8 cellular contexts compared by ENCODE assay signal in the genomic region with DNA sequence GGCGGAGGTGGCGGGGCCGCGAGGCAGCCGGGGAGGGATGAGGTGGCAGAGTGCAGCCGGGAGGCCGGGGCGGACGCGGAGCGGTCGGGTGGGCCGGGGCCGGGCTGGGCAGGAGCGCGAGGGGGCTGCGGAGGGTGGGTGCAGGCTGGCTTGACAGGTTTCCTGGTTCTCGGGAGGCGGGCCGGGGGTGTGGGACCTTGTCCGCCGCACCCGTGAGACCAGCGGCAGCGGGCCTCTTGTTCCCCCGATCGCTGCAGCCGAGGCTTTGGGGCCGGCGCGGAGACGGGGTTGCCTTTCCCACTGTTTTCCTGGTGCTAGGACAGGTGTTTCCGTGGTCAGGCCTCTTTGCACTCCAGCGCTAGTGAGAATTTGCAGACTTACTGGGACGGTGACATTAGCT. TPM values are rescaled to one million over a fixed set of nuclear protein-coding genes. Genes with fewer than 3 reads are reported as not detected.
DNase-seq lines count a peak whose midpoint lies in the region; ATAC-seq and TF ChIP-seq lines count a peak whose summit lies in the region.
"Not testable (repeated sequence)": the region's sequence is repeated elsewhere in the genome, so short reads cannot be mapped to it uniquely, and the experiment has no call there.

No MANE protein-coding gene starts in this region.

- not testable (repeated sequence) for H3K27me3 ChIP-seq in A673 (replicated peaks; ENCODE audit: insufficient read depth, low read depth, low read length, poor library complexity)

- H3K9me3 ChIP-seq in A673 (ENCODE audit: low read depth, low read length, poor library complexity, severe bottlenecking) = not testable (repeated sequence)

- not testable (repeated sequence) for TF ChIP-seq CTCF in A673 (conservative IDR thresholded peaks at IDR 0.05; ENCODE audit: low read depth, low read length); chondrocyte (IDR thresholded peaks at IDR 0.05)

- POLR2A ChIA-PET in A673 (lab: Charles Lee; ENCODE audit: low non-redundant PET) = not testable (repeated sequence)

- not testable (repeated sequence) for H3K4me1 ChIP-seq in A673 (ENCODE audit: insufficient read depth, low read length, poor library complexity, severe bottlenecking)

- not testable (repeated sequence) for H3K36me3 ChIP-seq in A673 (ENCODE audit: insufficient read depth, low read length, poor library complexity, severe bottlenecking)

- H3K4me3 Mint-ChIP-seq in chondrocyte (ENCODE audit: unreplicated experiment) = peak overlapping the region; percentile 79

- H3K4me1 Mint-ChIP-seq in chondrocyte (ENCODE audit: low read depth) = peaks cover 16% of the 10 kb centered on the region

- peak overlapping the region; percentile 65 for H3K27ac ChIP-seq in A673 (ENCODE audit: low read depth, low read length, poor library complexity, severe bottlenecking)

- DNase-seq in A673 (ENCODE audit: low spot score) = peak; percentile 36
- peak; percentile 19 for DNase-seq in NCI-H2171 treated with DMSO at 0.1 percent for 48 hours (lab: John Stamatoyannopoulos, UW)
- peak; percentile 13 to 15 for DNase-seq in activated CD4-positive, alpha-beta T cell treated with anti-CD3 and anti-CD28 coated beads for 4 hours
- not testable (repeated sequence) for DNase-seq in chondrocyte (ENCODE audit: low spot score)
- DNase-seq in iPS-NIHi7 (ENCODE audit: extremely low spot score) = peak; percentile 11
- peak; percentile 15 for DNase-seq in renal cortical epithelial cell (ENCODE audit: low read depth)

- H3K36me3 Mint-ChIP-seq in chondrocyte (ENCODE audit: low read depth) = not testable (repeated sequence)

- peak; percentile 15 for ATAC-seq in GM18868 (IDR thresholded peaks at IDR 0.05; ENCODE audit: unreplicated experiment)
- ATAC-seq in HG03045 (IDR thresholded peaks at IDR 0.05; ENCODE audit: unreplicated experiment) = peak; percentile 25

- H3K27me3 Mint-ChIP-seq in chondrocyte (ENCODE audit: low read depth) = not testable (repeated sequence)

- CTCF ChIA-PET in A673 (lab: Charles Lee) = not testable (repeated sequence)

- intact Hi-C loops in A673 (cut with micrococcal nuclease; ENCODE audit: unreplicated experiment) = not testable (repeated sequence)

- H3K4me3 ChIP-seq in A673 (ENCODE audit: low read depth, low read length, poor library complexity, severe bottlenecking) = peak overlapping the region; percentile 64

- peak overlapping the region; percentile 69 for H3K27ac Mint-ChIP-seq in chondrocyte (ENCODE audit: unreplicated experiment)

- BruUV-seq in A673 (replicated peaks; lab: Mats Ljungman, UMichigan) = not testable (repeated sequence)

- not testable (repeated sequence) for H3K9me3 Mint-ChIP-seq in chondrocyte (ENCODE audit: low read depth)

RNA-seq across cellular contexts. Expression of a gene that starts 32.3 kb away (rescaled TPM):
- total RNA-seq in A673 (2021) (14.7 and 18.5 TPM in 2 replicates), chondrocyte (10.1 to 20.2 TPM (median 10.8 TPM) in 3 replicates), renal cortical epithelial cell (2.4 and 14.4 TPM in 2 replicates)

RNA-seq across cellular contexts. Expression of a gene that starts 47.9 kb away (rescaled TPM):
- total RNA-seq in A673 (2021) = 8.2 and 8.4 TPM in 2 replicates
- 4.7 to 12.0 TPM (median 6.9 TPM) in 3 replicates for total RNA-seq in chondrocyte
- total RNA-seq in renal cortical epithelial cell = 6.1 and 16.9 TPM in 2 replicates
